Comparison of ENCODE assay signal across 11 cellular contexts in the genomic region with DNA sequence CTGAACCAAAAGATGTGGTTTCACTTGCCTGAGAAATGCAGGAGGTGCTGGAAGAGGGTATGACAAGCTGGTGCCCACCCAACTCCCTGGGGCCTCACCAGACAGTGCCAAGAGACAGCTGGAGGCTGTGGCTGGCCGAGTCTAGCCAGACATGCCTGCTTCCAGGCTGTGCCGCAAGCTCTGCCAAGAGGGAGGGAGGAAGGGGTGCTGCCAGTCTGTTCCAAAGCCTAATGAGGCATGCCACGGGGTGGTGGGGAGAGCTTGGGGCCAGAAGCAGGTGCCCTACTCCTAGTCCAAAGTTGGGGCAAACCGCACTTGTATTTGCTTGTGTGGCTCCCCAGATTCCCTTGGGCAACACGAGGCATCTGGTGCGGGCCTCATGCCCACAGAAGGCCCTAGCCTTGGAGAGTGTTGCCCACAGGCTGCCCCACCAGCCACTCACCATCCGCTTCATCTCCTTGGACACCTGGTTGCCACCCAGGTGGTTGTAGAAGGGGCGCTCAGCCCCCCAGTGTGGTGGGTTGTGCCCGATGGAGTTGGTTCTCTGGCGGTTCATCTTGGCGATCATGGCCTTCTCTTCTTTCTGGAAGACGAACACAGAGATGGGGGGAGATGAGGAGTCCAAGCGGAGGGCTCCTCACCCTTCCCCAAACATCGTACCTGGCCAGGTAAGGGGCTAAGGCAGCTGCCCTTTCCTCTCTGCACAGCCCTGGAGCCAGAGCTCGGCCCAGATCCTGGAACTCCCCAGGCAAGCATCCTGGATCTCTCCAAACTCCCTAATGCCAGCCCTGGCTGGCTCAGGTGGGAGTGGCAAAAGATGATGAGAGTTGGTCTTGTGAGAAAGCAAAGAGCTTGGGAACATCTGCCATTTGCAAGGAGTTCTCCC.
"Had no signal": no experiment of that assay in that cellular context is flagged by ENCODE, and none has a peak within 500 bp of the region (broad histone marks: within the 10 kb centered on the region; RNA-seq: fewer than 3 reads in every experiment).

No MANE protein-coding gene starts in this region.

- H3K36me3 ChIP-seq: adrenal gland, transverse colon had no signal

- H3K4me3 ChIP-seq: adrenal gland, skin epidermis, transverse colon had no signal

- DNase-seq: activated CD4-positive, alpha-beta T cell treated with anti-CD3 and anti-CD28 coated beads, Interleukin-2, amount 50 U/mL, for 4 hours; activated naive CD4-positive, alpha-beta T cell treated with anti-CD3 and anti-CD28 coated beads, Interleukin-2, amount 50 U/mL, for 16 hours; activated T-cell treated with anti-CD3 and anti-CD28 coated beads, Interleukin-2, amount 50 U/mL, for 1 hour; adrenal gland; immature natural killer cell; nephron progenitor cell; SW 1271; transverse colon had no signal

- H3K27ac ChIP-seq: adrenal gland, skin epidermis, transverse colon had no signal

- H3K27me3 ChIP-seq: transverse colon had no signal

- H3K9me3 ChIP-seq: adrenal gland, transverse colon had no signal

- ATAC-seq: activated CD4-positive, CD25-positive, alpha-beta regulatory T cell treated with anti-CD3 and anti-CD28 coated beads, Interleukin-2, amount 50 U/mL, for 24 hours; left lobe of liver had no signal
